ENCODE assay signal across 1 cellular context in genomic region chr17:79792984-79793923, GRCh38.
A peak's percentile ranks its signal among the peaks of the same experiment; 100 is the strongest.
TF ChIP-seq lines count a peak whose summit lies in the region.

No MANE protein-coding gene starts in this region.

TF ChIP-seq in Ishikawa, 13 proteins besides CTCF, POLR2A, EP300 and RAD21 (continued from another document):
- TF ChIP-seq MAX (IDR thresholded peaks at IDR 0.05) (peak; percentile 73; the same call in 1 of the 2 replicates), ZBTB7A (IDR thresholded peaks at IDR 0.05; ENCODE audit: low read depth) (peak; percentile 32; the same call in 1 of the 2 replicates), CEBPB (IDR thresholded peaks at IDR 0.05) (peak; percentile 49; the same call in 1 of the 2 replicates)
